ENCODE assay signal across 15 cellular contexts in the genomic region with DNA sequence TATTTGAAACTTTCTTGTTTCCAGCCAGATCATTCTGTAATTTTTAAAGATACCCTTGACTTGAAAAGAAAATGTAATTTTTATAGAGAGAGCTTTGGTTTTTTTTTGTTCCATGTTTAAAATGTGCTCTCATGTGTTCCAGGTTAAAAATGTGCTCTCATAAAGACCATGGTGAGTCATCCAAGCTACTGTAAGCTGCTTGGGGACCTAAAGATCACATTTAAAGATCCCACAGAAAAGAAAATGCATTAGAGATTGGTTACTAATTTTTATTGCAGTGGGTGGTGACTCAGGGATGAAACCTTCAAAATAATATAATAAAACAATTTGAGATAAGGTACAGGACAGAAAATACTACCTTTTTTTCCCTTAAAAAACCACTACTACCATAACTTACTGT. TPM values are rescaled to one million over a fixed set of nuclear protein-coding genes. Genes with fewer than 3 reads are reported as not detected.
A peak's percentile ranks its signal among the peaks of the same experiment; 100 is the strongest.
DNase-seq lines count a peak whose midpoint lies in the region; ATAC-seq and TF ChIP-seq lines count a peak whose summit lies in the region.
"Had no signal": no experiment of that assay in that cellular context is flagged by ENCODE, and none has a peak within 500 bp of the region (broad histone marks: within the 10 kb centered on the region; RNA-seq: fewer than 3 reads in every experiment).

No MANE protein-coding gene starts in this region.

- H3K9ac ChIP-seq in PC-3 (ENCODE audit: low read length) = no peak overlapping the region; the same call in 1 of the 2 replicates

- H3K4me1 ChIP-seq in PC-3 (ENCODE audit: insufficient read depth, low read length) = peaks cover 41% of the 10 kb centered on the region

- H3K79me2 ChIP-seq in PC-3 (ENCODE audit: low read length) = peaks cover 73% of the 10 kb centered on the region

- no peak for DNase-seq in activated CD4-positive, alpha-beta T cell treated with anti-CD3 and anti-CD28 coated beads for 36 hours
- no peak for DNase-seq in activated CD4-positive, alpha-beta T cell treated with anti-CD3 and anti-CD28 coated beads, Interleukin-2, amount 50 U/mL, for 4 hours
- DNase-seq in PC-3 (peak; percentile 75), epithelial cell of prostate (ENCODE audit: low read depth, low spot score) (no peak), Calu3 (no peak), NCI-H345 (lab: John Stamatoyannopoulos, UW) (no peak)
- DNase-seq in stimulated activated naive B cell treated with anti-CD40 and anti-IgM and Interleukin-4, amounts not matched to agents 10 μg/mL and 1 μg/mL and 100 μg/mL, for 72 hours = no peak
- DNase-seq: 8988T; central memory CD4-positive, alpha-beta T cell; DMS79 treated with DMSO at 0.1 percent for 48 hours; NCI-H510A treated with DMSO at 0.1 percent for 48 hours; transverse colon; WERI-Rb-1 had no signal

- no peak overlapping the region for H3K4me3 Mint-ChIP-seq in activated CD4-positive, alpha-beta T cell treated with anti-CD3 and anti-CD28 coated beads for 36 hours
- H3K4me3 Mint-ChIP-seq in stimulated activated naive B cell treated with anti-CD40 and anti-IgM and Interleukin-4, amounts not matched to agents 10 μg/mL and 1 μg/mL and 100 μg/mL, for 72 hours = no peak overlapping the region
- H3K4me3 Mint-ChIP-seq in Calu3 (ENCODE audit: low read depth, unreplicated experiment) = no peak overlapping the region

- H3K9me3 ChIP-seq in PC-3 (ENCODE audit: low read length) = no peaks in the 10 kb centered on the region
- H3K9me3 ChIP-seq: right atrium auricular region, transverse colon had no signal

- no peak overlapping the region for H2AFZ ChIP-seq in PC-3 (ENCODE audit: low read length)

- no peaks in the 10 kb centered on the region for H3K27me3 Mint-ChIP-seq in activated CD4-positive, alpha-beta T cell treated with anti-CD3 and anti-CD28 coated beads for 36 hours
- no peaks in the 10 kb centered on the region for H3K27me3 Mint-ChIP-seq in stimulated activated naive B cell treated with anti-CD40 and anti-IgM and Interleukin-4, amounts not matched to agents 10 μg/mL and 1 μg/mL and 100 μg/mL, for 72 hours
- no peaks in the 10 kb centered on the region for H3K27me3 Mint-ChIP-seq in Calu3 (ENCODE audit: unreplicated experiment)

- H3K9me2 ChIP-seq in PC-3 (replicated peaks; ENCODE audit: low read length) = no peaks in the 10 kb centered on the region

- TF ChIP-seq CTCF in PC-3 (conservative IDR thresholded peaks at IDR 0.05; ENCODE audit: low read depth, low read length) (no peak), Calu3 (IDR thresholded peaks at IDR 0.05; ENCODE audit: unreplicated experiment) (no peak)

- H3K4me2 ChIP-seq in PC-3 (ENCODE audit: low read length) = peak overlapping the region; percentile 69

- intact Hi-C loops in activated CD4-positive, alpha-beta T cell treated with anti-CD3 and anti-CD28 coated beads for 36 hours (cut with DNase I, micrococcal nuclease) = loop anchor here in 1 of 2 experiments (10.0 kb wide), 1 partner anchor 565 kb away; a partner anchor contains a TSS
- intact Hi-C loops in PC-3 (cut with micrococcal nuclease) = loop anchor here (10.0 kb wide), 1 partner anchor 105 kb away; no protein-coding TSS in a partner anchor
- intact Hi-C loops in Calu3 (cut with micrococcal nuclease; ENCODE audit: unreplicated experiment) = loop anchor here (5.0 kb wide), 1 partner anchor 38 kb away; no protein-coding TSS in a partner anchor

- peaks cover 28% of the 10 kb centered on the region for H3K36me3 Mint-ChIP-seq in activated CD4-positive, alpha-beta T cell treated with anti-CD3 and anti-CD28 coated beads for 36 hours (ENCODE audit: low read depth)
- peaks cover 32 to 48% of the 10 kb centered on the region in 2 donors for H3K36me3 Mint-ChIP-seq in stimulated activated naive B cell treated with anti-CD40 and anti-IgM and Interleukin-4, amounts not matched to agents 10 μg/mL and 1 μg/mL and 100 μg/mL, for 72 hours
- H3K36me3 Mint-ChIP-seq in Calu3 (ENCODE audit: insufficient read depth, unreplicated experiment) = peaks cover 8% of the 10 kb centered on the region

- BruUV-seq in PC-3 (replicated peaks; lab: Mats Ljungman, UMichigan) (no TSS peak), Calu3 (replicated peaks; lab: Mats Ljungman, UMichigan) (no TSS peak)

- peaks cover 71% of the 10 kb centered on the region for H3K4me1 Mint-ChIP-seq in activated CD4-positive, alpha-beta T cell treated with anti-CD3 and anti-CD28 coated beads for 36 hours
- H3K4me1 Mint-ChIP-seq in stimulated activated naive B cell treated with anti-CD40 and anti-IgM and Interleukin-4, amounts not matched to agents 10 μg/mL and 1 μg/mL and 100 μg/mL, for 72 hours = peaks cover 30 to 58% of the 10 kb centered on the region in 2 donors
- H3K4me1 Mint-ChIP-seq in Calu3 (ENCODE audit: low read depth, unreplicated experiment) = peaks cover 55% of the 10 kb centered on the region

- H3K27ac ChIP-seq in PC-3 (ENCODE audit: low read length) (peak overlapping the region; percentile 76), epithelial cell of prostate (peak overlapping the region; percentile 22)
- H3K27ac ChIP-seq: right atrium auricular region, WERI-Rb-1 had no signal

- POLR2A ChIA-PET in activated CD4-positive, alpha-beta T cell treated with anti-CD3 and anti-CD28 coated beads for 36 hours (lab: Charles Lee) = no interaction called here
- POLR2A ChIA-PET in PC-3 (lab: Charles Lee; ENCODE audit: unreplicated experiment) = no interaction called here

- ATAC-seq in activated CD4-positive, alpha-beta T cell treated with anti-CD3 and anti-CD28 coated beads for 36 hours = peak; percentile 66
- ATAC-seq in PC-3 = peak; percentile 72
- peak; percentile 39 to 59 for ATAC-seq in stimulated activated naive B cell treated with anti-CD40 and anti-IgM and Interleukin-4, amounts not matched to agents 10 μg/mL and 1 μg/mL and 100 μg/mL, for 72 hours (replicated peaks)
- no peak for ATAC-seq in HG03521 (IDR thresholded peaks at IDR 0.05; ENCODE audit: unreplicated experiment)

- H3K4me3 ChIP-seq in PC-3 (ENCODE audit: low read length) = no peak overlapping the region
- H3K4me3 ChIP-seq: right atrium auricular region, transverse colon had no signal

- no peaks in the 10 kb centered on the region for H3K27me3 ChIP-seq in PC-3 (ENCODE audit: low read length)
- H3K27me3 ChIP-seq: right atrium auricular region, transverse colon had no signal

- H3K9me3 Mint-ChIP-seq in activated CD4-positive, alpha-beta T cell treated with anti-CD3 and anti-CD28 coated beads for 36 hours (ENCODE audit: low read depth) = no peaks in the 10 kb centered on the region
- H3K9me3 Mint-ChIP-seq in stimulated activated naive B cell treated with anti-CD40 and anti-IgM and Interleukin-4, amounts not matched to agents 10 μg/mL and 1 μg/mL and 100 μg/mL, for 72 hours = no peaks in the 10 kb centered on the region
- peaks cover under 1% of the 10 kb centered on the region for H3K9me3 Mint-ChIP-seq in Calu3 (ENCODE audit: low read depth, unreplicated experiment)

- H3K27ac Mint-ChIP-seq in activated CD4-positive, alpha-beta T cell treated with anti-CD3 and anti-CD28 coated beads for 36 hours = peak overlapping the region; percentile 66
- no peak overlapping the region for H3K27ac Mint-ChIP-seq in stimulated activated naive B cell treated with anti-CD40 and anti-IgM and Interleukin-4, amounts not matched to agents 10 μg/mL and 1 μg/mL and 100 μg/mL, for 72 hours
- no peak overlapping the region for H3K27ac Mint-ChIP-seq in Calu3 (ENCODE audit: unreplicated experiment)

- H3K36me3 ChIP-seq in PC-3 (ENCODE audit: low read depth, low read length) = 0 out of 2 replicates have a peak, but pooled peaks cover 5% of the 10 kb centered on the region
- H3K36me3 ChIP-seq: right atrium auricular region, transverse colon had no signal

- peaks cover 6% of the 10 kb centered on the region; the same call in 1 of the 2 replicates for H4K20me1 ChIP-seq in PC-3 (ENCODE audit: low read length)

- CTCF ChIA-PET in activated CD4-positive, alpha-beta T cell treated with anti-CD3 and anti-CD28 coated beads for 36 hours (lab: Charles Lee) = interaction anchor here (0.7 to 1.5 kb wide), 3 partner anchors 9 to 211 kb away, joined by 3 to 6 read pairs (median 3); a partner anchor contains a TSS
- CTCF ChIA-PET in PC-3 (lab: Charles Lee) = interaction anchor here (0.5 kb wide), 1 partner anchor 205 kb away, joined by 5 read pairs; no protein-coding TSS in a partner anchor
- CTCF ChIA-PET in Calu3 (lab: Charles Lee) = interaction anchor here (1.0 to 1.5 kb wide), 4 partner anchors 11 to 438 kb away, joined by 3 to 5 read pairs (median 3); no protein-coding TSS in a partner anchor

- H3F3A ChIP-seq in PC-3 (ENCODE audit: low read length, unreplicated experiment) = no peaks in the 10 kb centered on the region

RNA-seq across cellular contexts. Expression of a gene that starts 10.9 kb away (rescaled TPM):
- 10 to 100 TPM; 61.1 to 74.9 TPM for total RNA-seq in activated CD4-positive, alpha-beta T cell treated with anti-CD3 and anti-CD28 coated beads for 36 hours
- total RNA-seq in PC-3 (2014; rRNA removed) (78.3 and 103 TPM in 2 replicates), Calu3 (2022) (115 and 127 TPM in 2 replicates)
